ENCODE assay signal across 1 cellular context in genomic region chr17:37067555-37068111, GRCh38.
A peak's percentile ranks its signal among the peaks of the same experiment; 100 is the strongest.
TF ChIP-seq lines count a peak whose summit lies in the region.

No MANE protein-coding gene starts in this region.

TF ChIP-seq in HepG2, 621 proteins besides CTCF, POLR2A, EP300 and RAD21 (continued from another document and continues in another):
- TF ChIP-seq ZFP41 (CRISPR knock-in tag; IDR thresholded peaks at IDR 0.05; ENCODE audit: borderline replicate concordance): 0 out of 2 replicates have a peak, but pooled peaks have one; percentile 61
- TF ChIP-seq SPEN (CRISPR knock-in tag; IDR thresholded peaks at IDR 0.05; ENCODE audit: low read depth): peak; percentile 50; the same call in 1 of the 2 replicates
- 0 out of 2 replicates have a peak, but pooled peaks have one; percentile 27 for TF ChIP-seq ZNF121 (CRISPR knock-in tag; IDR thresholded peaks at IDR 0.05)
- 0 out of 2 replicates have a peak, but pooled peaks have one; percentile 29 for TF ChIP-seq ZBTB26 (CRISPR knock-in tag; IDR thresholded peaks at IDR 0.05; ENCODE audit: borderline replicate concordance)
- TF ChIP-seq FOSL1 (CRISPR knock-in tag; IDR thresholded peaks at IDR 0.05; ENCODE audit: borderline replicate concordance): peak; percentile 25; the same call in 1 of the 2 replicates
- peak; percentile 54; the same call in 1 of the 2 replicates for TF ChIP-seq ZNF350 (CRISPR knock-in tag; IDR thresholded peaks at IDR 0.05; ENCODE audit: borderline replicate concordance, low read depth)
- TF ChIP-seq ZSCAN12 (CRISPR knock-in tag; IDR thresholded peaks at IDR 0.05): no peak
- TF ChIP-seq ZNF768 (CRISPR knock-in tag; IDR thresholded peaks at IDR 0.05): no peak
- TF ChIP-seq ZBTB7A (CRISPR knock-in tag; IDR thresholded peaks at IDR 0.05): peak; percentile 38; the same call in 1 of the 2 replicates
- TF ChIP-seq MED1 (CRISPR knock-in tag; IDR thresholded peaks at IDR 0.05): peak; percentile 25
- TF ChIP-seq NAIF1 (CRISPR knock-in tag; IDR thresholded peaks at IDR 0.05; ENCODE audit: borderline replicate concordance): no peak
- 0 out of 2 replicates have a peak, but pooled peaks have one; percentile 65 for TF ChIP-seq MEIS1 (CRISPR knock-in tag; IDR thresholded peaks at IDR 0.05; ENCODE audit: borderline replicate concordance)
- TF ChIP-seq JUNB (CRISPR knock-in tag; IDR thresholded peaks at IDR 0.05; ENCODE audit: borderline replicate concordance): 0 out of 2 replicates have a peak, but pooled peaks have one; percentile 17
- no peak for TF ChIP-seq ZNF772 (CRISPR knock-in tag; IDR thresholded peaks at IDR 0.05)
- TF ChIP-seq SOX13 (IDR thresholded peaks at IDR 0.05): no peak
- peak in 1 of 2 experiments; percentile 12; a peak in 1 of 4 replicates for TF ChIP-seq SOX13 (CRISPR knock-in tag; conservative IDR thresholded peaks at IDR 0.05 in 1 of 2, IDR thresholded peaks at IDR 0.05 in 1 of 2)
- peak; percentile 31; the same call in 1 of the 2 replicates for TF ChIP-seq USF2 (IDR thresholded peaks at IDR 0.05; ENCODE audit: low read depth, low read length)
- TF ChIP-seq USF2 (CRISPR knock-in tag; IDR thresholded peaks at IDR 0.05; ENCODE audit: borderline replicate concordance): peak; percentile 44; the same call in 1 of the 2 replicates
- peak; percentile 94; the same call in 1 of the 2 replicates for TF ChIP-seq ZBED4 (CRISPR knock-in tag; IDR thresholded peaks at IDR 0.05; ENCODE audit: borderline replicate concordance)
- peak; percentile 52; the same call in 1 of the 2 replicates for TF ChIP-seq ZNF724P (CRISPR knock-in tag; IDR thresholded peaks at IDR 0.05; ENCODE audit: borderline replicate concordance)
- peak; percentile 69; the same call in 1 of the 2 replicates for TF ChIP-seq MYC (CRISPR knock-in tag; IDR thresholded peaks at IDR 0.05; ENCODE audit: borderline replicate concordance)
- peak; percentile 51; the same call in 1 of the 2 replicates for TF ChIP-seq ZFY (CRISPR knock-in tag; IDR thresholded peaks at IDR 0.05)
- no peak for TF ChIP-seq SOX6 (IDR thresholded peaks at IDR 0.05)
- peak; percentile 30; the same call in 1 of the 2 replicates for TF ChIP-seq SOX6 (CRISPR knock-in tag; IDR thresholded peaks at IDR 0.05)
- 0 out of 2 replicates have a peak, but pooled peaks have one; percentile 35 for TF ChIP-seq MYPOP (CRISPR knock-in tag; IDR thresholded peaks at IDR 0.05)
- TF ChIP-seq RXRB (CRISPR knock-in tag; IDR thresholded peaks at IDR 0.05; ENCODE audit: borderline replicate concordance): peak; percentile 65; the same call in 1 of the 2 replicates
- TF ChIP-seq NR2F6 (IDR thresholded peaks at IDR 0.05): 0 out of 2 replicates have a peak, but pooled peaks have one; percentile 13
- TF ChIP-seq NR2F6 (CRISPR knock-in tag; IDR thresholded peaks at IDR 0.05): peak; percentile 30; the same call in 1 of the 2 replicates
- peak; percentile 59; the same call in 1 of the 2 replicates for TF ChIP-seq ZFX (CRISPR knock-in tag; IDR thresholded peaks at IDR 0.05; ENCODE audit: low read depth)
- no peak for TF ChIP-seq SRSF9 (IDR thresholded peaks at IDR 0.05; ENCODE audit: borderline replicate concordance, insufficient read depth, low read depth, low read length, poor library complexity, severe bottlenecking)
- TF ChIP-seq NFKB2 (CRISPR knock-in tag; IDR thresholded peaks at IDR 0.05; ENCODE audit: borderline replicate concordance): peak; percentile 49; the same call in 1 of the 2 replicates
- no peak for TF ChIP-seq DPF2 (CRISPR knock-in tag; IDR thresholded peaks at IDR 0.05; ENCODE audit: borderline replicate concordance, low read depth)
- TF ChIP-seq CSRNP1 (CRISPR knock-in tag; IDR thresholded peaks at IDR 0.05): no peak
- TF ChIP-seq NFATC3 (CRISPR knock-in tag; IDR thresholded peaks at IDR 0.05): 0 out of 2 replicates have a peak, but pooled peaks have one; percentile 18
- TF ChIP-seq SAP130 (CRISPR knock-in tag; IDR thresholded peaks at IDR 0.05; ENCODE audit: low read depth): peak; percentile 76
- peak; percentile 56 for TF ChIP-seq SKI (IDR thresholded peaks at IDR 0.05; ENCODE audit: partially characterized antibody)
- 0 out of 2 replicates have a peak, but pooled peaks have one; percentile 43 for TF ChIP-seq ZNF225 (CRISPR knock-in tag; IDR thresholded peaks at IDR 0.05)
- TF ChIP-seq PBX2 (CRISPR knock-in tag; IDR thresholded peaks at IDR 0.05): no peak
- TF ChIP-seq NRL (CRISPR knock-in tag; IDR thresholded peaks at IDR 0.05; ENCODE audit: borderline replicate concordance): peak; percentile 63; the same call in 1 of the 2 replicates
- 0 out of 2 replicates have a peak, but pooled peaks have one; percentile 39 for TF ChIP-seq MAFG (CRISPR knock-in tag; IDR thresholded peaks at IDR 0.05)
- peak; percentile 85; the same call in 1 of the 2 replicates for TF ChIP-seq FOXK1 (CRISPR knock-in tag; IDR thresholded peaks at IDR 0.05; ENCODE audit: borderline replicate concordance, low read depth)
- peak; percentile 80 for TF ChIP-seq NFE2L2 (IDR thresholded peaks at IDR 0.05; ENCODE audit: low read length)
- peak; percentile 82; the same call in 1 of the 2 replicates for TF ChIP-seq ZFP36L1 (CRISPR knock-in tag; IDR thresholded peaks at IDR 0.05)
- TF ChIP-seq HNF1B (CRISPR knock-in tag; IDR thresholded peaks at IDR 0.05): peak; percentile 58; the same call in 1 of the 2 replicates
- TF ChIP-seq ZSCAN21 (CRISPR knock-in tag; IDR thresholded peaks at IDR 0.05; ENCODE audit: borderline replicate concordance): 0 out of 2 replicates have a peak, but pooled peaks have one; percentile 29
- 0 out of 2 replicates have a peak, but pooled peaks have one; percentile 36 for TF ChIP-seq CBX5 (CRISPR knock-in tag; IDR thresholded peaks at IDR 0.05; ENCODE audit: borderline replicate concordance)
- TF ChIP-seq FOXK2 (IDR thresholded peaks at IDR 0.05): peak; percentile 51; the same call in 1 of the 2 replicates
- no peak for TF ChIP-seq ZNF639 (CRISPR knock-in tag; conservative IDR thresholded peaks at IDR 0.05)
